ENCODE assay signal across 36 cellular contexts in genomic region chr12:59185291-59185690, GRCh38.
A peak's percentile ranks its signal among the peaks of the same experiment; 100 is the strongest.
DNase-seq lines count a peak whose midpoint lies in the region; ATAC-seq and TF ChIP-seq lines count a peak whose summit lies in the region.
"Had no signal": no experiment of that assay in that cellular context is flagged by ENCODE, and none has a peak within 500 bp of the region (broad histone marks: within the 10 kb centered on the region; RNA-seq: fewer than 3 reads in every experiment).

No MANE protein-coding gene starts in this region.

- no peaks in the 10 kb centered on the region for H3K9me3 ChIP-seq in BLaER1
- H3K9me3 ChIP-seq: adrenal gland, body of pancreas, MG63, SJSA1, upper lobe of right lung had no signal

- no peak overlapping the region for H3K4me3 Mint-ChIP-seq in chondrocyte (ENCODE audit: unreplicated experiment)
- H3K4me3 Mint-ChIP-seq: activated B cell treated with CpG ODN at 0.5 μM for 24 hours; activated naive CD4-positive, alpha-beta T cell treated with anti-CD3 and anti-CD28 coated beads for 36 hours; central memory CD8-positive, alpha-beta T cell; endodermal cell; neural progenitor cell; stimulated activated naive B cell treated with anti-CD40 and anti-IgM and Interleukin-4, amounts not matched to agents 10 μg/mL and 1 μg/mL and 100 μg/mL, for 72 hours; T-cell had no signal

- H3K36me3 ChIP-seq in BLaER1, result no peaks in the 10 kb centered on the region
- H3K36me3 ChIP-seq in KMS-11 (ENCODE audit: insufficient read depth), result no peaks in the 10 kb centered on the region
- H3K36me3 ChIP-seq: adrenal gland, left ventricle myocardium inferior, MG63, neural progenitor cell, SJSA1, upper lobe of right lung had no signal

- H4K20me1 ChIP-seq in BLaER1, result no peaks in the 10 kb centered on the region
- H4K20me1 ChIP-seq in KMS-11 (ENCODE audit: insufficient read depth), result no peaks in the 10 kb centered on the region

- H3K27me3 ChIP-seq in BLaER1 (no peaks in the 10 kb centered on the region), KMS-11 (ENCODE audit: insufficient read depth, low read depth) (no peaks in the 10 kb centered on the region)
- H3K27me3 ChIP-seq: adrenal gland, body of pancreas, MG63, neural progenitor cell, upper lobe of right lung had no signal

- H3K27me3 Mint-ChIP-seq in chondrocyte (ENCODE audit: low read depth), result peaks cover 9% of the 10 kb centered on the region
- H3K27me3 Mint-ChIP-seq: activated B cell treated with CpG ODN at 0.5 μM for 24 hours; central memory CD8-positive, alpha-beta T cell; stimulated activated naive B cell treated with anti-CD40 and anti-IgM and Interleukin-4, amounts not matched to agents 10 μg/mL and 1 μg/mL and 100 μg/mL, for 72 hours; T-cell had no signal

- H3K4me1 ChIP-seq in BLaER1 (peaks cover 20% of the 10 kb centered on the region), KMS-11 (ENCODE audit: low read depth, poor library complexity, severe bottlenecking) (peaks cover 62% of the 10 kb centered on the region)
- H3K4me1 ChIP-seq: adrenal gland, body of pancreas, left ventricle myocardium inferior, neural progenitor cell, parathyroid adenoma, SJSA1, upper lobe of right lung had no signal

- no peak overlapping the region for H3K9ac ChIP-seq in BLaER1
- no peak overlapping the region for H3K9ac ChIP-seq in KMS-11
- H3K9ac ChIP-seq: neural progenitor cell, parathyroid adenoma had no signal

- no peak overlapping the region for H3K27ac Mint-ChIP-seq in chondrocyte (ENCODE audit: unreplicated experiment)
- H3K27ac Mint-ChIP-seq: activated B cell treated with CpG ODN at 0.5 μM for 24 hours; activated naive CD4-positive, alpha-beta T cell treated with anti-CD3 and anti-CD28 coated beads for 36 hours; endodermal cell; neural progenitor cell; stimulated activated naive B cell treated with anti-CD40 and anti-IgM and Interleukin-4, amounts not matched to agents 10 μg/mL and 1 μg/mL and 100 μg/mL, for 72 hours; T-cell had no signal

- peak; percentile 10 for DNase-seq in SK-N-DZ (ENCODE audit: low spot score)
- no peak for DNase-seq in activated CD4-positive, CD25-positive, alpha-beta regulatory T cell treated with anti-CD3 and anti-CD28 coated beads, Interleukin-2, amount 50 U/mL, for 72 hours
- DNase-seq in NCI-H1694 (lab: John Stamatoyannopoulos, UW), result no peak
- no peak for DNase-seq in chondrocyte (ENCODE audit: low spot score)
- DNase-seq: 8988T; activated B cell treated with CpG ODN at 0.5 μM for 24 hours; activated CD4-positive, alpha-beta T cell treated with anti-CD3 and anti-CD28 coated beads, Interleukin-2, amount 50 U/mL, for 4 hours; activated naive CD4-positive, alpha-beta T cell treated with anti-CD3 and anti-CD28 coated beads for 36 hours; adrenal gland; body of pancreas; dermis blood vessel endothelial cell; DND-41; endodermal cell; islet precursor cell; left ventricle myocardium inferior; mesendoderm; MG63; NCI-H187; NCI-H446 treated with DMSO at 0.1 percent for 48 hours; NCI-H82; retina; RPMI8226; stimulated activated naive B cell treated with anti-CD40 and anti-IgM and Interleukin-4, amounts not matched to agents 10 μg/mL and 1 μg/mL and 100 μg/mL, for 72 hours; T-cell; upper lobe of right lung had no signal

- no peak overlapping the region for H3K4me3 ChIP-seq in BLaER1
- no peak overlapping the region for H3K4me3 ChIP-seq in KMS-11 (IDR thresholded peaks at IDR 0.05; ENCODE audit: insufficient read depth, low read depth, low read length)
- H3K4me3 ChIP-seq: adrenal gland, body of pancreas, K562, left ventricle myocardium inferior, MG63, neural progenitor cell, SJSA1, skin epidermis, upper lobe of right lung had no signal

- TF ChIP-seq CTCF in KMS-11 (conservative IDR thresholded peaks at IDR 0.05; ENCODE audit: low read depth, low read length) (no peak), chondrocyte (IDR thresholded peaks at IDR 0.05) (no peak)

- H3K27ac ChIP-seq in BLaER1 (peak overlapping the region; percentile 4; the same call in 1 of the 2 replicates), KMS-11 (peak overlapping the region; percentile 6; the same call in 1 of the 2 replicates)
- H3K27ac ChIP-seq: adrenal gland, body of pancreas, left ventricle myocardium inferior, neural progenitor cell, parathyroid adenoma, SJSA1, skin epidermis, upper lobe of right lung had no signal

- H3K79me2 ChIP-seq in KMS-11 (ENCODE audit: insufficient read depth, low read depth), result no peaks in the 10 kb centered on the region
- H3K79me2 ChIP-seq: parathyroid adenoma had no signal

- no peaks in the 10 kb centered on the region for H3K4me1 Mint-ChIP-seq in chondrocyte (ENCODE audit: low read depth)
- H3K4me1 Mint-ChIP-seq: activated B cell treated with CpG ODN at 0.5 μM for 24 hours; central memory CD8-positive, alpha-beta T cell; endodermal cell; neural progenitor cell; stimulated activated naive B cell treated with anti-CD40 and anti-IgM and Interleukin-4, amounts not matched to agents 10 μg/mL and 1 μg/mL and 100 μg/mL, for 72 hours; T-cell had no signal

- H2AFZ ChIP-seq in KMS-11 (ENCODE audit: low read depth), result no peak overlapping the region
- H2AFZ ChIP-seq: parathyroid adenoma had no signal

- H3K36me3 Mint-ChIP-seq in chondrocyte (ENCODE audit: low read depth), result no peaks in the 10 kb centered on the region
- H3K36me3 Mint-ChIP-seq: neural progenitor cell; stimulated activated naive B cell treated with anti-CD40 and anti-IgM and Interleukin-4, amounts not matched to agents 10 μg/mL and 1 μg/mL and 100 μg/mL, for 72 hours; T-cell had no signal

- TF ChIP-seq POLR2A in GM18505 (IDR thresholded peaks at IDR 0.05; ENCODE audit: borderline replicate concordance, extremely low read depth, insufficient read depth, insufficient read length), result no peak

- no peaks in the 10 kb centered on the region for H3K9me3 Mint-ChIP-seq in chondrocyte (ENCODE audit: low read depth)
- H3K9me3 Mint-ChIP-seq: activated B cell treated with CpG ODN at 0.5 μM for 24 hours; activated naive CD4-positive, alpha-beta T cell treated with anti-CD3 and anti-CD28 coated beads for 36 hours; central memory CD8-positive, alpha-beta T cell; endodermal cell; neural progenitor cell; stimulated activated naive B cell treated with anti-CD40 and anti-IgM and Interleukin-4, amounts not matched to agents 10 μg/mL and 1 μg/mL and 100 μg/mL, for 72 hours had no signal

- peak overlapping the region; percentile 47 for H3K4me2 ChIP-seq in BLaER1
- peak overlapping the region; percentile 51 for H3K4me2 ChIP-seq in KMS-11
- H3K4me2 ChIP-seq: neural progenitor cell had no signal

- ATAC-seq in GM19455 (IDR thresholded peaks at IDR 0.05; ENCODE audit: unreplicated experiment) (peak; percentile 46), GM18505 (IDR thresholded peaks at IDR 0.05; ENCODE audit: unreplicated experiment) (no peak)
- ATAC-seq: body of pancreas; HCT116; K562; stimulated activated naive B cell treated with anti-CD40 and anti-IgM and Interleukin-4, amounts not matched to agents 10 μg/mL and 1 μg/mL and 100 μg/mL, for 72 hours; T-cell; upper lobe of right lung had no signal
